1 cellular context compared by ENCODE assay signal in the genomic region with DNA sequence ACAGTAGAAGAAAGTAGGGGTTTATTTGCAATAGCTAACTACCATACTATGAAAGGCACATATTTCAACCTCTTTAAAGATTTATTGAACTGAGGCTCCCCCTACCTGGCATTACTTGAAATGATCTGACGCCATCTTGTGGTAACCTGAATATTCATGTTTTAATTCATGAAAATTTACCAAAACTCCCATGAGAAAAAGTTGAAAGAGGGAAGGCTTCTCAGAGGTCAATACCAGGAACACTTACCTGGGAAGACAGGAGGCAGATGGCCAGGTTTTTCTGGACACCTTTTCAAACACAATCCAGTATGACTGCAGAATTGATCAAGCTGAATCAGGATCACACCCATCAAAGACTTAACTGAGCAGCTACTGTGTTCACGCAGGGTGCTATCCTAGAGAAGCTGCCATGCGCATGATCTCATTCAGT.
TF ChIP-seq lines count a peak whose summit lies in the region.

No MANE protein-coding gene starts in this region.

TF ChIP-seq in GM23338, 12 proteins besides CTCF, POLR2A, EP300 and RAD21 (continued from another document):
- TF ChIP-seq, protein P1, sequence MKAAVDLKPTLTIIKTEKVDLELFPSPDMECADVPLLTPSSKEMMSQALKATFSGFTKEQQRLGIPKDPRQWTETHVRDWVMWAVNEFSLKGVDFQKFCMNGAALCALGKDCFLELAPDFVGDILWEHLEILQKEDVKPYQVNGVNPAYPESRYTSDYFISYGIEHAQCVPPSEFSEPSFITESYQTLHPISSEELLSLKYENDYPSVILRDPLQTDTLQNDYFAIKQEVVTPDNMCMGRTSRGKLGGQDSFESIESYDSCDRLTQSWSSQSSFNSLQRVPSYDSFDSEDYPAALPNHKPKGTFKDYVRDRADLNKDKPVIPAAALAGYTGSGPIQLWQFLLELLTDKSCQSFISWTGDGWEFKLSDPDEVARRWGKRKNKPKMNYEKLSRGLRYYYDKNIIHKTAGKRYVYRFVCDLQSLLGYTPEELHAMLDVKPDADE (IDR thresholded peaks at IDR 0.05), result no peak
- TF ChIP-seq STAT1 (IDR thresholded peaks at IDR 0.05; ENCODE audit: unreplicated experiment) (no peak), NANOG (IDR thresholded peaks at IDR 0.05; ENCODE audit: borderline replicate concordance) (no peak), EZH2phosphoT487 (IDR thresholded peaks at IDR 0.05; ENCODE audit: unreplicated experiment) (no peak)
